Comparison of ENCODE assay signal across 10 cellular contexts in genomic region chr16:84643180-84643583, GRCh38. TPM values are rescaled to one million over a fixed set of nuclear protein-coding genes. Genes with fewer than 3 reads are reported as not detected.
DNase-seq lines count a peak whose midpoint lies in the region; ATAC-seq and TF ChIP-seq lines count a peak whose summit lies in the region.
"Had no signal": no experiment of that assay in that cellular context is flagged by ENCODE, and none has a peak within 500 bp of the region (broad histone marks: within the 10 kb centered on the region; RNA-seq: fewer than 3 reads in every experiment).

No MANE protein-coding gene starts in this region.

- TF ChIP-seq CTCF in NB4 (IDR thresholded peaks at IDR 0.05; ENCODE audit: low read depth, low read length), result no peak

- no peak overlapping the region for H2BK5ac ChIP-seq in mesendoderm (ENCODE audit: low read length)

- no peak overlapping the region for H4K5ac ChIP-seq in mesendoderm (ENCODE audit: low read length)

- H2BK15ac ChIP-seq in mesendoderm (replicated peaks; ENCODE audit: low read depth), result no peak overlapping the region

- DNase-seq in AG20443 (ENCODE audit: low spot score), result peak; percentile 93
- peak; percentile 73 for DNase-seq in NB4 (ENCODE audit: low read depth)
- peak; percentile 87 for DNase-seq in dedifferentiated amniotic fluid mesenchymal stem cell (ENCODE audit: extremely low spot score)
- no peak for DNase-seq in SHP77 (lab: John Stamatoyannopoulos, UW)
- no peak for DNase-seq in HuH-7.5 (ENCODE audit: low spot score)
- DNase-seq in mesendoderm, result no peak
- DNase-seq: stimulated activated naive CD4-positive, alpha-beta T cell had no signal

- no CpG with 5 or more reads among the region's 8 CpGs for WGBS in mesendoderm (ENCODE audit: extremely low coverage, insufficient coverage, low lambda C conversion rate)

- no peaks in the 10 kb centered on the region for H3K9me3 ChIP-seq in muscle layer of duodenum (ENCODE audit: control insufficient read depth in 1 of 2, low read length in 2 of 2)

- H2AK5ac ChIP-seq in mesendoderm (ENCODE audit: low read length), result no peak overlapping the region

- H3K56ac ChIP-seq in mesendoderm (ENCODE audit: low read length), result no peak overlapping the region

- H3K4me3 ChIP-seq in NB4 (ENCODE audit: low read depth, low read length), result no peak overlapping the region
- no peak overlapping the region for H3K4me3 ChIP-seq in muscle layer of duodenum (ENCODE audit: low read depth in 1 of 2, low read length in 2 of 2)
- no peak overlapping the region for H3K4me3 ChIP-seq in mesendoderm (ENCODE audit: low read length)

- H3K36me3 ChIP-seq in muscle layer of duodenum (ENCODE audit: control insufficient read depth in 1 of 2, insufficient read depth in 2 of 2, low read length in 2 of 2) (no peaks in the 10 kb centered on the region), mesendoderm (ENCODE audit: control insufficient read depth, insufficient read depth, low read length) (no peaks in the 10 kb centered on the region)

- H3K18ac ChIP-seq in mesendoderm (ENCODE audit: low read length), result no peak overlapping the region

- H3K4me1 ChIP-seq in muscle layer of duodenum (ENCODE audit: control insufficient read depth in 1 of 2, insufficient read depth in 2 of 2, low read length in 2 of 2) (peaks cover 4 to 27% of the 10 kb centered on the region in 2 donors), mesendoderm (ENCODE audit: control insufficient read depth, low read depth, low read length) (peaks cover 3% of the 10 kb centered on the region)

- no peak overlapping the region for H3K23ac ChIP-seq in mesendoderm (ENCODE audit: low read length)

- no peak overlapping the region for H2BK120ac ChIP-seq in mesendoderm (ENCODE audit: low read depth, low read length)

- no peak for ATAC-seq in HG03432 (IDR thresholded peaks at IDR 0.05; ENCODE audit: unreplicated experiment)
- ATAC-seq: Panc1 had no signal

- no peaks in the 10 kb centered on the region for H3K79me2 ChIP-seq in mesendoderm (ENCODE audit: control insufficient read depth, insufficient read depth, low read length)

- peak overlapping the region; percentile 43 for H3K27ac ChIP-seq in muscle layer of duodenum (ENCODE audit: low read length)
- no peak overlapping the region for H3K27ac ChIP-seq in mesendoderm (ENCODE audit: low read depth, low read length)

- H3K4ac ChIP-seq in mesendoderm (ENCODE audit: low read depth, low read length), result no peak overlapping the region

- H4K8ac ChIP-seq in mesendoderm (ENCODE audit: low read depth, low read length), result no peak overlapping the region

- no peaks in the 10 kb centered on the region for H3K79me1 ChIP-seq in mesendoderm (ENCODE audit: low read length)

- H3K4me2 ChIP-seq in mesendoderm (ENCODE audit: low read length), result no peak overlapping the region

- no peak overlapping the region for H3K9ac ChIP-seq in mesendoderm (ENCODE audit: low read length)

- H3K27me3 ChIP-seq in muscle layer of duodenum (ENCODE audit: low read depth, low read length), result no peaks in the 10 kb centered on the region
- H3K27me3 ChIP-seq in mesendoderm (ENCODE audit: insufficient read depth, low read length, poor library complexity), result no peaks in the 10 kb centered on the region

- no peak for TF ChIP-seq POLR2A in NB4 (IDR thresholded peaks at IDR 0.05; ENCODE audit: extremely low read depth, insufficient read length)

RNA-seq across cellular contexts. Expression of gene KLHL36, which starts 5.1 kb away (rescaled TPM):
- polyA plus RNA-seq in mesendoderm (2013, experiment 1 of 2), result 6.7 TPM
- polyA plus RNA-seq in mesendoderm (2013, experiment 2 of 2), result 7.3 TPM

RNA-seq across cellular contexts. Expression of gene COTL1, which starts 25.3 kb away (rescaled TPM):
- polyA plus RNA-seq in mesendoderm (2013, experiment 1 of 2), result 102 TPM
- polyA plus RNA-seq in mesendoderm (2013, experiment 2 of 2), result 104 TPM

RNA-seq across cellular contexts. Expression of gene USP10, which starts 56.6 kb away (rescaled TPM):
- polyA plus RNA-seq in mesendoderm (2013, experiment 1 of 2), result 157 TPM
- polyA plus RNA-seq in mesendoderm (2013, experiment 2 of 2), result 159 TPM

Comparison
In these comparisons a context has a peak if more than half of its experiments do, and no peak if none do; other contexts are left out.
1. DNase-seq: peak in AG20443 (single experiment), NB4 (single experiment) and dedifferentiated amniotic fluid mesenchymal stem cell (single experiment); none in SHP77 (0 of 2), HuH-7.5 (single experiment) and mesendoderm (single experiment).